In the genomic region with DNA sequence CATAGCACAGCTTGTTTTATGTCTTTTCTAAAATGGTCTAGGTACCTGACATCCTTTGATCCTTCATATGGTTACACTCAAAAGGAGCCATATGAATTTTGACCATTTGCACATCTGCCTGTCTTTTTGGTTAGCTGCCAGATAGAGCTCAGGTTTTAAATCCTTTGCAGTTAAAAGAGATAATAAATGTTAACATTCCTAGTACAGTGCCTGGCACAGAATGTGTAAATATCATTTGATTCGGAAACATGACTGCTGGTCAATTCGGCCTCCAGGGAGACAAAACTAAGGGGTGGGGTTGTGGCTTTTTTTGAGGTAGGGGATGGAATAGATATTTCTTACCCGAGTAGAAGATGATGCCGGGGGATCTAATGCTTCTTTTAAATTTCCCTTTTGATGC, we compare ENCODE assay signal across 17 cellular contexts.
DNase-seq lines count a peak whose midpoint lies in the region; TF ChIP-seq lines count a peak whose summit lies in the region.
"Had no signal": no experiment of that assay in that cellular context is flagged by ENCODE, and none has a peak within 500 bp of the region (broad histone marks: within the 10 kb centered on the region; RNA-seq: fewer than 3 reads in every experiment).

No MANE protein-coding gene starts in this region.

- H2AFZ ChIP-seq in PC-9 = no peak overlapping the region

- H3K4me3 Mint-ChIP-seq in T-helper 1 cell treated with Interleukin-12 subunit alpha and Interleukin-12 subunit beta and Interleukin-4 antibody, amounts not matched to agents 30 μg/mL and 1 μg/mL, for 36 hours = no peak overlapping the region
- H3K4me3 Mint-ChIP-seq: activated naive CD8-positive, alpha-beta T cell; central memory CD8-positive, alpha-beta T cell; effector memory CD8-positive, alpha-beta T cell had no signal

- BruUV-seq in PC-9 (replicated peaks; lab: Mats Ljungman, UMichigan) = no TSS peak

- no peaks in the 10 kb centered on the region for H3K9me2 ChIP-seq in PC-9 (ENCODE audit: insufficient read depth)

- no peaks in the 10 kb centered on the region for H4K20me1 ChIP-seq in PC-9 (ENCODE audit: insufficient read depth)

- H3F3A ChIP-seq in PC-9 (ENCODE audit: insufficient read depth, low read depth) = peaks cover 20% of the 10 kb centered on the region

- CTCF ChIA-PET in PC-9 (lab: Charles Lee) = no interaction called here

- TF ChIP-seq EP300 in suprapubic skin (IDR thresholded peaks at IDR 0.05) = no peak

- H3K27ac Mint-ChIP-seq in T-helper 1 cell treated with Interleukin-12 subunit alpha and Interleukin-12 subunit beta and Interleukin-4 antibody, amounts not matched to agents 30 μg/mL and 1 μg/mL, for 36 hours = peak overlapping the region; percentile 8
- H3K27ac Mint-ChIP-seq: activated naive CD8-positive, alpha-beta T cell; effector memory CD8-positive, alpha-beta T cell had no signal

- peak overlapping the region; percentile 42 for H3K4me2 ChIP-seq in PC-9

- H3K9me3 ChIP-seq in PC-9 (ENCODE audit: insufficient read depth, low read depth) = no peaks in the 10 kb centered on the region
- H3K9me3 ChIP-seq in suprapubic skin = no peaks in the 10 kb centered on the region
- H3K9me3 ChIP-seq: thoracic aorta had no signal

- TF ChIP-seq CTCF in PC-9 (conservative IDR thresholded peaks at IDR 0.05) (no peak), fibroblast of mammary gland (conservative IDR thresholded peaks at IDR 0.05; ENCODE audit: control insufficient read depth, insufficient read depth, low read depth, low read length) (no peak), suprapubic skin (IDR thresholded peaks at IDR 0.05) (no peak)

- no peaks in the 10 kb centered on the region for H3K27me3 Mint-ChIP-seq in T-helper 1 cell treated with Interleukin-12 subunit alpha and Interleukin-12 subunit beta and Interleukin-4 antibody, amounts not matched to agents 30 μg/mL and 1 μg/mL, for 36 hours (ENCODE audit: low read depth)
- H3K27me3 Mint-ChIP-seq: activated naive CD8-positive, alpha-beta T cell; central memory CD8-positive, alpha-beta T cell; effector memory CD8-positive, alpha-beta T cell had no signal

- no peaks in the 10 kb centered on the region for H3K36me3 ChIP-seq in PC-9 (ENCODE audit: low read depth)
- H3K36me3 ChIP-seq in suprapubic skin = no peaks in the 10 kb centered on the region
- H3K36me3 ChIP-seq: thoracic aorta had no signal

- intact Hi-C loops in PC-9 (cut with micrococcal nuclease; ENCODE audit: unreplicated experiment) = loop anchor here (1.0 to 5.0 kb wide), 4 partner anchors 65 to 1703 kb away; partner anchors contain the start of gene RPGRIP1L

- no peaks in the 10 kb centered on the region for H3K36me3 Mint-ChIP-seq in T-helper 1 cell treated with Interleukin-12 subunit alpha and Interleukin-12 subunit beta and Interleukin-4 antibody, amounts not matched to agents 30 μg/mL and 1 μg/mL, for 36 hours (ENCODE audit: low read depth)
- H3K36me3 Mint-ChIP-seq: activated naive CD8-positive, alpha-beta T cell had no signal

- no peaks in the 10 kb centered on the region for H3K9me3 Mint-ChIP-seq in T-helper 1 cell treated with Interleukin-12 subunit alpha and Interleukin-12 subunit beta and Interleukin-4 antibody, amounts not matched to agents 30 μg/mL and 1 μg/mL, for 36 hours
- H3K9me3 Mint-ChIP-seq: central memory CD8-positive, alpha-beta T cell; effector memory CD8-positive, alpha-beta T cell had no signal

- H3K79me2 ChIP-seq in PC-9 (ENCODE audit: low read depth) = peaks cover 29% of the 10 kb centered on the region

- H3K27ac ChIP-seq in PC-9 = peak overlapping the region; percentile 8; the same call in 1 of the 2 replicates
- H3K27ac ChIP-seq in suprapubic skin = peak overlapping the region; percentile 42
- H3K27ac ChIP-seq: thoracic aorta had no signal

- H3K4me1 Mint-ChIP-seq in T-helper 1 cell treated with Interleukin-12 subunit alpha and Interleukin-12 subunit beta and Interleukin-4 antibody, amounts not matched to agents 30 μg/mL and 1 μg/mL, for 36 hours (ENCODE audit: low read depth) = peaks cover 15% of the 10 kb centered on the region

- POLR2A ChIA-PET in PC-9 (lab: Charles Lee; ENCODE audit: unreplicated experiment) = interaction anchor here (0.5 to 0.6 kb wide), 2 partner anchors 517 to 655 kb away, joined by 3 to 8 read pairs; no protein-coding TSS in a partner anchor

- no peak for TF ChIP-seq POLR2A in suprapubic skin (IDR thresholded peaks at IDR 0.05)

- peaks cover 49% of the 10 kb centered on the region for H3K4me1 ChIP-seq in PC-9 (replicated peaks; ENCODE audit: insufficient read depth)
- H3K4me1 ChIP-seq in suprapubic skin = peaks cover 63% of the 10 kb centered on the region

- H3K27me3 ChIP-seq in PC-9 (ENCODE audit: insufficient read depth, low read depth) = no peaks in the 10 kb centered on the region
- H3K27me3 ChIP-seq in suprapubic skin = no peaks in the 10 kb centered on the region

- no peak overlapping the region for H3K4me3 ChIP-seq in PC-9
- no peak overlapping the region for H3K4me3 ChIP-seq in fibroblast of mammary gland (ENCODE audit: control insufficient read depth, low read depth, low read length)
- no peak overlapping the region for H3K4me3 ChIP-seq in suprapubic skin
- H3K4me3 ChIP-seq: GM12878, thoracic aorta had no signal

- DNase-seq in T-helper 1 cell = no peak
- DNase-seq in PC-9 = no peak
- DNase-seq in fibroblast of mammary gland (ENCODE audit: low read depth) = peak; percentile 52
- DNase-seq in suprapubic skin (ENCODE audit: low spot score in 2 of 2) = no peak
- DNase-seq in anterior cingulate cortex (lab: John Stamatoyannopoulos, UW) = no peak
- no peak for DNase-seq in stimulated activated CD8-positive, alpha-beta memory T cell treated with anti-CD3 and anti-CD28 coated beads, Interleukin-4, amount 100 ng/mL, for 48 hours
- no peak for DNase-seq in NCI-H748 treated with DMSO at 0.1 percent for 48 hours (lab: John Stamatoyannopoulos, UW)
- DNase-seq: activated CD4-positive, alpha-beta T cell treated with anti-CD3 and anti-CD28 coated beads for 4 hours; effector memory CD8-positive, alpha-beta T cell; H7; NCI-H1048; stimulated activated CD4-positive, alpha-beta T cell treated with anti-CD3 and anti-CD28 coated beads, Interleukin-4, amount 100 ng/mL, for 1 hour had no signal

- 69% methylated on average over 4 of the region's 4 CpGs for WGBS in suprapubic skin
